8 cellular contexts compared by ENCODE assay signal in genomic region chrX:115560978-115561604, GRCh38. TPM values are rescaled to one million over a fixed set of nuclear protein-coding genes. Genes with fewer than 3 reads are reported as not detected.
DNase-seq lines count a peak whose midpoint lies in the region; ATAC-seq and TF ChIP-seq lines count a peak whose summit lies in the region.

TSS of gene PLS3 (plus strand) at chrX:115561174. CDS start at chrX:115610251, 49,077 bp downstream.

- CTCF ChIA-PET in activated B cell treated with CpG ODN at 0.5 μM for 24 hours (lab: Charles Lee) = no interaction called here

- H3K4me1 ChIP-seq in mucosa of rectum (ENCODE audit: control insufficient read depth in 2 of 2, insufficient read depth in 2 of 2, low read length in 2 of 2) = peaks cover 3 to 5% of the 10 kb centered on the region in 2 donors
- no peaks in the 10 kb centered on the region for H3K4me1 ChIP-seq in upper lobe of left lung

- peak within 1 kb of the TSS; percentile 38 to 64 for H3K9ac ChIP-seq in mucosa of rectum (ENCODE audit: low read depth in 1 of 2, low read length in 2 of 2)

- H3K9me3 ChIP-seq in mucosa of rectum (ENCODE audit: control insufficient read depth in 2 of 2, low read length in 2 of 2) = no peaks in the 10 kb centered on the region
- H3K9me3 ChIP-seq in upper lobe of left lung = no peaks in the 10 kb centered on the region

- 0 to 4% methylated on average over 7 to 12 of the region's 40 CpGs for WGBS in upper lobe of left lung, 2 donors

- DNase-seq in COLO668 (lab: John Stamatoyannopoulos, UW; ENCODE audit: unreplicated experiment) (peak; percentile 59), GM20000 (ENCODE audit: low spot score) (peak; percentile 42), LNCaP clone FGC (ENCODE audit: low read depth) (peak; percentile 32), activated B cell treated with CpG ODN at 0.5 μM for 24 hours (no peak), fibroblast of mammary gland (ENCODE audit: low read depth) (peak; percentile 81), upper lobe of left lung (peak; percentile 84 to 91)

- peak within 1 kb of the TSS; percentile 46 for H3K4me3 Mint-ChIP-seq in activated B cell treated with CpG ODN at 0.5 μM for 24 hours

- intact Hi-C loops in activated B cell treated with CpG ODN at 0.5 μM for 24 hours (cut with micrococcal nuclease) = no loop called here

- peak within 1 kb of the TSS; percentile 61 for H3K4me3 ChIP-seq in LNCaP clone FGC (ENCODE audit: low read depth, low read length)
- H3K4me3 ChIP-seq in fibroblast of mammary gland (ENCODE audit: control insufficient read depth, low read depth, low read length) = peak within 1 kb of the TSS; percentile 67
- peak within 1 kb of the TSS; percentile 67 for H3K4me3 ChIP-seq in mucosa of rectum (ENCODE audit: low read length in 2 of 2)
- H3K4me3 ChIP-seq in upper lobe of left lung = peak within 1 kb of the TSS; percentile 45 to 64 (median 52)

- H3K27me3 Mint-ChIP-seq in activated B cell treated with CpG ODN at 0.5 μM for 24 hours = peaks cover 12% of the 10 kb centered on the region

- TF ChIP-seq POLR2A in upper lobe of left lung (IDR thresholded peaks at IDR 0.05) = peak in 1 of 4 donors; percentile 74

- H3K9me3 Mint-ChIP-seq in activated B cell treated with CpG ODN at 0.5 μM for 24 hours = no peaks in the 10 kb centered on the region

- peaks cover 4% of the 10 kb centered on the region for H3K4me1 Mint-ChIP-seq in activated B cell treated with CpG ODN at 0.5 μM for 24 hours

- H3K36me3 ChIP-seq in mucosa of rectum (ENCODE audit: control insufficient read depth in 2 of 2, insufficient read depth in 2 of 2, low read length in 2 of 2) (no peaks in the 10 kb centered on the region), upper lobe of left lung (no peaks in the 10 kb centered on the region)

- ATAC-seq in activated B cell treated with CpG ODN at 0.5 μM for 24 hours (ENCODE audit: low read depth) (no peak), upper lobe of left lung (ENCODE audit: low FRiP score in 2 of 2) (peak; percentile 87 to 91), HG02970 (IDR thresholded peaks at IDR 0.05; ENCODE audit: low FRiP score, unreplicated experiment) (no peak)

- no peak for TF ChIP-seq CTCF in GM20000 (IDR thresholded peaks at IDR 0.05; ENCODE audit: extremely low read depth, missing control alignments)
- TF ChIP-seq CTCF in LNCaP clone FGC (IDR thresholded peaks at IDR 0.05; ENCODE audit: control insufficient read depth, extremely low read depth, insufficient read depth) = no peak
- no peak for TF ChIP-seq CTCF in activated B cell treated with CpG ODN at 0.5 μM for 24 hours (IDR thresholded peaks at IDR 0.05)
- TF ChIP-seq CTCF in fibroblast of mammary gland (conservative IDR thresholded peaks at IDR 0.05; ENCODE audit: control insufficient read depth, insufficient read depth, low read depth, low read length) = no peak
- no peak for TF ChIP-seq CTCF in upper lobe of left lung (IDR thresholded peaks at IDR 0.05)

- H3K27me3 ChIP-seq in mucosa of rectum (ENCODE audit: control insufficient read depth in 2 of 2, insufficient read depth in 2 of 2, low read length in 2 of 2) = peaks cover 6 to 17% of the 10 kb centered on the region in 2 donors
- H3K27me3 ChIP-seq in upper lobe of left lung = peaks cover 0 to 20% (median 0%) of the 10 kb centered on the region in 4 donors

- H3K36me3 Mint-ChIP-seq in activated B cell treated with CpG ODN at 0.5 μM for 24 hours (ENCODE audit: low read depth) = no peaks in the 10 kb centered on the region

- H3K27ac Mint-ChIP-seq in activated B cell treated with CpG ODN at 0.5 μM for 24 hours = no peak within 1 kb of the TSS

- POLR2A ChIA-PET in activated B cell treated with CpG ODN at 0.5 μM for 24 hours (lab: Charles Lee) = no interaction called here

- TF ChIP-seq EP300 in upper lobe of left lung (IDR thresholded peaks at IDR 0.05) = no peak

- H3K27ac ChIP-seq in mucosa of rectum (ENCODE audit: low read depth in 2 of 2, low read length in 2 of 2) = peak within 1 kb of the TSS; percentile 59 to 71
- H3K27ac ChIP-seq in upper lobe of left lung = peak within 1 kb of the TSS; percentile 90 to 95 (median 90)

RNA-seq across cellular contexts. Expression of gene PLS3, which starts in this region (rescaled TPM):
- total RNA-seq in activated B cell treated with CpG ODN at 0.5 μM for 24 hours (not detected in 2 replicates), upper lobe of left lung (100 to 1,000 TPM in 5 of 6 donors, 10 to 100 TPM in 1; 56.6 to 199 (median 157) TPM)

Comparison
In these comparisons a context has a peak if more than half of its experiments do, and no peak if none do; other contexts are left out.
1. RNA of gene PLS3 (total RNA-seq): 56.6 to 199 TPM in upper lobe of left lung; not detected in activated B cell treated with CpG ODN at 0.5 μM for 24 hours; every median in the first group is over 10 times any median in the second.
2. ATAC-seq: peak in upper lobe of left lung (2 of 2); none in activated B cell treated with CpG ODN at 0.5 μM for 24 hours (single experiment) and HG02970 (single experiment).
3. Peak in every context shown above with its lines, with median percentiles within 50 percentile points of each other: H3K4me3 ChIP-seq.